ENCODE assay signal across 1 cellular context in genomic region chr2:2328847-2329246, GRCh38.
TF ChIP-seq lines count a peak whose summit lies in the region.

No MANE protein-coding gene starts in this region.

TF ChIP-seq in GM12878, 131 proteins besides CTCF, POLR2A, EP300 and RAD21:
- TF ChIP-seq, protein P1, sequence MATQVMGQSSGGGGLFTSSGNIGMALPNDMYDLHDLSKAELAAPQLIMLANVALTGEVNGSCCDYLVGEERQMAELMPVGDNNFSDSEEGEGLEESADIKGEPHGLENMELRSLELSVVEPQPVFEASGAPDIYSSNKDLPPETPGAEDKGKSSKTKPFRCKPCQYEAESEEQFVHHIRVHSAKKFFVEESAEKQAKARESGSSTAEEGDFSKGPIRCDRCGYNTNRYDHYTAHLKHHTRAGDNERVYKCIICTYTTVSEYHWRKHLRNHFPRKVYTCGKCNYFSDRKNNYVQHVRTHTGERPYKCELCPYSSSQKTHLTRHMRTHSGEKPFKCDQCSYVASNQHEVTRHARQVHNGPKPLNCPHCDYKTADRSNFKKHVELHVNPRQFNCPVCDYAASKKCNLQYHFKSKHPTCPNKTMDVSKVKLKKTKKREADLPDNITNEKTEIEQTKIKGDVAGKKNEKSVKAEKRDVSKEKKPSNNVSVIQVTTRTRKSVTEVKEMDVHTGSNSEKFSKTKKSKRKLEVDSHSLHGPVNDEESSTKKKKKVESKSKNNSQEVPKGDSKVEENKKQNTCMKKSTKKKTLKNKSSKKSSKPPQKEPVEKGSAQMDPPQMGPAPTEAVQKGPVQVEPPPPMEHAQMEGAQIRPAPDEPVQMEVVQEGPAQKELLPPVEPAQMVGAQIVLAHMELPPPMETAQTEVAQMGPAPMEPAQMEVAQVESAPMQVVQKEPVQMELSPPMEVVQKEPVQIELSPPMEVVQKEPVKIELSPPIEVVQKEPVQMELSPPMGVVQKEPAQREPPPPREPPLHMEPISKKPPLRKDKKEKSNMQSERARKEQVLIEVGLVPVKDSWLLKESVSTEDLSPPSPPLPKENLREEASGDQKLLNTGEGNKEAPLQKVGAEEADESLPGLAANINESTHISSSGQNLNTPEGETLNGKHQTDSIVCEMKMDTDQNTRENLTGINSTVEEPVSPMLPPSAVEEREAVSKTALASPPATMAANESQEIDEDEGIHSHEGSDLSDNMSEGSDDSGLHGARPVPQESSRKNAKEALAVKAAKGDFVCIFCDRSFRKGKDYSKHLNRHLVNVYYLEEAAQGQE (IDR thresholded peaks at IDR 0.05; ENCODE audit: low read depth, low read length) = peak; percentile 85
- TF ChIP-seq CHD2 (IDR thresholded peaks at IDR 0.05; ENCODE audit: borderline replicate concordance, low read depth, low read length) = no peak
- no peak for TF ChIP-seq RELA (IDR thresholded peaks at IDR 0.05; ENCODE audit: borderline replicate concordance, partially characterized antibody)
